ENCODE assay signal across 15 cellular contexts in the genomic region with DNA sequence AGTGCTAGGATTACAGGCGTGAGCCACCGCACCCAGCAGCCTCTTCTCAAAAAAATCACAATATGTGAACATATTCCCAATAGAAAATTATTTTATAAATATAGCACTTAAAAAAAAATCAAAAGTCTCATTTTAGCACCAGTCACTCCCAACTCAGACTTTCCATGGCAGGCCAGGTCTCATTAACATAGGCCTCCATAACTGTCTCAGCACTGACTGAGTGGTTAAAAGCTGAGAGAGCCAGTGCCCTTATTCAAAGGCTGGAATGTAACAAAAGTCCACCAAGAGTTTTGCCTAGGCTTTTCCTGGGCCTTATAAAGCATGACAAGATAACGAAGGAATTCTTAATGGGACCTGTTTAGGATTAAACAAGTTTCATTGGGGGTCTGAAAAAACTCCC.
DNase-seq lines count a peak whose midpoint lies in the region; ATAC-seq and TF ChIP-seq lines count a peak whose summit lies in the region.
"Had no signal": no experiment of that assay in that cellular context is flagged by ENCODE, and none has a peak within 500 bp of the region (broad histone marks: within the 10 kb centered on the region; RNA-seq: fewer than 3 reads in every experiment).

No MANE protein-coding gene starts in this region.

- no peaks in the 10 kb centered on the region for H3K4me1 ChIP-seq in CD4-positive, CD25-positive, alpha-beta regulatory T cell (ENCODE audit: control insufficient read depth, insufficient read depth, low read length, poor library complexity, severe bottlenecking)
- H3K4me1 ChIP-seq: BE2C had no signal

- H3K4me3 ChIP-seq in CD4-positive, CD25-positive, alpha-beta regulatory T cell (ENCODE audit: low read depth, low read length) = no peak overlapping the region
- no peak overlapping the region for H3K4me3 ChIP-seq in dorsolateral prefrontal cortex

- no peak for ATAC-seq in activated CD8-positive, alpha-beta memory T cell treated with anti-CD3 and anti-CD28 coated beads, Interleukin-2, amount 10 ng/mL, durations not matched to agents 7 days and 5 days
- ATAC-seq in CD4-positive, CD25-positive, alpha-beta regulatory T cell (ENCODE audit: low read depth in 2 of 2) = no peak
- peak; percentile 55 for ATAC-seq in activated T-helper 17 cell treated with anti-CD3 and anti-CD28 coated beads, Interleukin-2, amount 50 U/mL, for 72 hours (replicated peaks)
- peak; percentile 46 for ATAC-seq in stimulated activated effector memory CD8-positive, alpha-beta T cell treated with anti-CD3 and anti-CD28 coated beads, Interleukin-12 subunit alpha, Interleukin-12 subunit beta, amount 100 ng/mL, for 72 hours
- no peak for ATAC-seq in HG02970 (IDR thresholded peaks at IDR 0.05; ENCODE audit: low FRiP score, unreplicated experiment)
- ATAC-seq: CD8-positive, alpha-beta T cell had no signal

- DNase-seq in activated CD8-positive, alpha-beta memory T cell treated with anti-CD3 and anti-CD28 coated beads, Interleukin-2, amount 10 ng/mL, durations not matched to agents 7 days and 5 days = peak; percentile 41
- no peak for DNase-seq in activated CD8-positive, alpha-beta memory T cell treated with anti-CD3 and anti-CD28 coated beads, Interleukin-2, amount 50 U/mL, for 4 hours
- DNase-seq in CD4-positive, CD25-positive, alpha-beta regulatory T cell = peak in 1 of 3 donors; percentile 7
- no peak for DNase-seq in stimulated activated effector memory CD8-positive, alpha-beta T cell treated with anti-CD3 and anti-CD28 coated beads, Interleukin-12 subunit alpha, Interleukin-12 subunit beta, amount 100 ng/mL, for 72 hours (ENCODE audit: low spot score in 2 of 2)
- no peak for DNase-seq in dorsolateral prefrontal cortex
- DNase-seq: BE2C, COR-L47, DMS153, GDM1, HCEC 1CT had no signal

- no peak overlapping the region for H3K27ac Mint-ChIP-seq in activated CD8-positive, alpha-beta memory T cell treated with anti-CD3 and anti-CD28 coated beads, Interleukin-2, amount 10 ng/mL, durations not matched to agents 7 days and 5 days
- peak overlapping the region in 2 of 3 donors; percentile 6 to 33 for H3K27ac Mint-ChIP-seq in CD4-positive, CD25-positive, alpha-beta regulatory T cell
- no peak overlapping the region for H3K27ac Mint-ChIP-seq in activated T-helper 17 cell treated with anti-CD3 and anti-CD28 coated beads, Interleukin-2, amount 50 U/mL, for 72 hours
- H3K27ac Mint-ChIP-seq in stimulated activated effector memory CD8-positive, alpha-beta T cell treated with anti-CD3 and anti-CD28 coated beads, Interleukin-12 subunit alpha, Interleukin-12 subunit beta, amount 100 ng/mL, for 72 hours = no peak overlapping the region
- H3K27ac Mint-ChIP-seq: CD8-positive, alpha-beta T cell had no signal

- H3K27ac ChIP-seq in CD4-positive, CD25-positive, alpha-beta regulatory T cell (ENCODE audit: insufficient read depth, low read length, poor library complexity, severe bottlenecking) = no peak overlapping the region
- no peak overlapping the region for H3K27ac ChIP-seq in dorsolateral prefrontal cortex
- H3K27ac ChIP-seq: C4-2B, HL-60 had no signal

- no peaks in the 10 kb centered on the region for H3K27me3 ChIP-seq in CD4-positive, CD25-positive, alpha-beta regulatory T cell (ENCODE audit: control insufficient read depth, insufficient read depth, low read length)
- H3K27me3 ChIP-seq in dorsolateral prefrontal cortex = no peaks in the 10 kb centered on the region
- H3K27me3 ChIP-seq: BE2C had no signal

- no peaks in the 10 kb centered on the region for H3K36me3 Mint-ChIP-seq in activated CD8-positive, alpha-beta memory T cell treated with anti-CD3 and anti-CD28 coated beads, Interleukin-2, amount 10 ng/mL, durations not matched to agents 7 days and 5 days
- H3K36me3 Mint-ChIP-seq in CD4-positive, CD25-positive, alpha-beta regulatory T cell = no peaks in the 10 kb centered on the region
- no peaks in the 10 kb centered on the region for H3K36me3 Mint-ChIP-seq in activated T-helper 17 cell treated with anti-CD3 and anti-CD28 coated beads, Interleukin-2, amount 50 U/mL, for 72 hours (ENCODE audit: low read depth)
- no peaks in the 10 kb centered on the region for H3K36me3 Mint-ChIP-seq in stimulated activated effector memory CD8-positive, alpha-beta T cell treated with anti-CD3 and anti-CD28 coated beads, Interleukin-12 subunit alpha, Interleukin-12 subunit beta, amount 100 ng/mL, for 72 hours
- H3K36me3 Mint-ChIP-seq: CD8-positive, alpha-beta T cell had no signal

- H3K9me3 Mint-ChIP-seq in activated CD8-positive, alpha-beta memory T cell treated with anti-CD3 and anti-CD28 coated beads, Interleukin-2, amount 10 ng/mL, durations not matched to agents 7 days and 5 days (ENCODE audit: low read depth) = no peaks in the 10 kb centered on the region
- H3K9me3 Mint-ChIP-seq in CD4-positive, CD25-positive, alpha-beta regulatory T cell = peaks cover 0 to 8% (median under 1%) of the 10 kb centered on the region in 7 donors
- no peaks in the 10 kb centered on the region for H3K9me3 Mint-ChIP-seq in activated T-helper 17 cell treated with anti-CD3 and anti-CD28 coated beads, Interleukin-2, amount 50 U/mL, for 72 hours
- H3K9me3 Mint-ChIP-seq in stimulated activated effector memory CD8-positive, alpha-beta T cell treated with anti-CD3 and anti-CD28 coated beads, Interleukin-12 subunit alpha, Interleukin-12 subunit beta, amount 100 ng/mL, for 72 hours = no peaks in the 10 kb centered on the region

- H3K27me3 Mint-ChIP-seq in activated CD8-positive, alpha-beta memory T cell treated with anti-CD3 and anti-CD28 coated beads, Interleukin-2, amount 10 ng/mL, durations not matched to agents 7 days and 5 days = no peaks in the 10 kb centered on the region
- no peaks in the 10 kb centered on the region for H3K27me3 Mint-ChIP-seq in CD4-positive, CD25-positive, alpha-beta regulatory T cell
- no peaks in the 10 kb centered on the region for H3K27me3 Mint-ChIP-seq in activated T-helper 17 cell treated with anti-CD3 and anti-CD28 coated beads, Interleukin-2, amount 50 U/mL, for 72 hours

- no peak overlapping the region for H3K4me3 Mint-ChIP-seq in activated CD8-positive, alpha-beta memory T cell treated with anti-CD3 and anti-CD28 coated beads, Interleukin-2, amount 10 ng/mL, durations not matched to agents 7 days and 5 days
- peak overlapping the region in 1 of 4 donors; percentile 39 for H3K4me3 Mint-ChIP-seq in CD4-positive, CD25-positive, alpha-beta regulatory T cell
- H3K4me3 Mint-ChIP-seq in activated T-helper 17 cell treated with anti-CD3 and anti-CD28 coated beads, Interleukin-2, amount 50 U/mL, for 72 hours = no peak overlapping the region
- H3K4me3 Mint-ChIP-seq in stimulated activated effector memory CD8-positive, alpha-beta T cell treated with anti-CD3 and anti-CD28 coated beads, Interleukin-12 subunit alpha, Interleukin-12 subunit beta, amount 100 ng/mL, for 72 hours = no peak overlapping the region
- H3K4me3 Mint-ChIP-seq: CD8-positive, alpha-beta T cell had no signal

- CTCF ChIA-PET in activated CD8-positive, alpha-beta memory T cell treated with anti-CD3 and anti-CD28 coated beads, Interleukin-2, amount 10 ng/mL, durations not matched to agents 7 days and 5 days (lab: Charles Lee) = interaction anchor here (1.5 kb wide), 1 partner anchor 179 kb away, joined by 5 read pairs; no protein-coding TSS in a partner anchor

- peaks cover 0 to under 1% of the 10 kb centered on the region in 2 experiments for H3K9me3 ChIP-seq in CD4-positive, CD25-positive, alpha-beta regulatory T cell (ENCODE audit: control insufficient read depth in 2 of 2, low read length in 2 of 2)
- H3K9me3 ChIP-seq: BE2C had no signal

- no peaks in the 10 kb centered on the region for H3K36me3 ChIP-seq in CD4-positive, CD25-positive, alpha-beta regulatory T cell (ENCODE audit: control insufficient read depth, insufficient read depth, low read length)
- H3K36me3 ChIP-seq: BE2C had no signal

- H3K4me1 Mint-ChIP-seq in activated CD8-positive, alpha-beta memory T cell treated with anti-CD3 and anti-CD28 coated beads, Interleukin-2, amount 10 ng/mL, durations not matched to agents 7 days and 5 days = no peaks in the 10 kb centered on the region
- peaks cover 0 to 5% (median 0%) of the 10 kb centered on the region in 4 donors for H3K4me1 Mint-ChIP-seq in CD4-positive, CD25-positive, alpha-beta regulatory T cell
- no peaks in the 10 kb centered on the region for H3K4me1 Mint-ChIP-seq in activated T-helper 17 cell treated with anti-CD3 and anti-CD28 coated beads, Interleukin-2, amount 50 U/mL, for 72 hours
- peaks cover 7% of the 10 kb centered on the region for H3K4me1 Mint-ChIP-seq in stimulated activated effector memory CD8-positive, alpha-beta T cell treated with anti-CD3 and anti-CD28 coated beads, Interleukin-12 subunit alpha, Interleukin-12 subunit beta, amount 100 ng/mL, for 72 hours

- TF ChIP-seq CTCF in dorsolateral prefrontal cortex (IDR thresholded peaks at IDR 0.05 in 54 of 56, conservative IDR thresholded peaks at IDR 0.05 in 2 of 56; ENCODE audit: low read depth in 1 of 56, partially characterized antibody in 56 of 56) = no peak

- intact Hi-C loops in dorsolateral prefrontal cortex (cut with DNase I) = loop anchor here in 1 of 2 donors (10.0 kb wide), 1 partner anchor 186 kb away; no protein-coding TSS in a partner anchor

Comparison
In these comparisons a context has a peak if more than half of its experiments do, and no peak if none do; other contexts are left out.
1. ATAC-seq: peak in activated T-helper 17 cell treated with anti-CD3 and anti-CD28 coated beads, Interleukin-2, amount 50 U/mL, for 72 hours (single experiment) and stimulated activated effector memory CD8-positive, alpha-beta T cell treated with anti-CD3 and anti-CD28 coated beads, Interleukin-12 subunit alpha, Interleukin-12 subunit beta, amount 100 ng/mL, for 72 hours (single experiment); none in activated CD8-positive, alpha-beta memory T cell treated with anti-CD3 and anti-CD28 coated beads, Interleukin-2, amount 10 ng/mL, durations not matched to agents 7 days and 5 days (single experiment), CD4-positive, CD25-positive, alpha-beta regulatory T cell (0 of 2) and HG02970 (single experiment).
2. H3K27ac Mint-ChIP-seq: peak in CD4-positive, CD25-positive, alpha-beta regulatory T cell (2 of 3); none in activated CD8-positive, alpha-beta memory T cell treated with anti-CD3 and anti-CD28 coated beads, Interleukin-2, amount 10 ng/mL, durations not matched to agents 7 days and 5 days (single experiment), activated T-helper 17 cell treated with anti-CD3 and anti-CD28 coated beads, Interleukin-2, amount 50 U/mL, for 72 hours (single experiment) and stimulated activated effector memory CD8-positive, alpha-beta T cell treated with anti-CD3 and anti-CD28 coated beads, Interleukin-12 subunit alpha, Interleukin-12 subunit beta, amount 100 ng/mL, for 72 hours (single experiment).